In genomic region chr19:40687525-40688016, GRCh38 we compare ENCODE assay signal across 1 cellular context.
TF ChIP-seq lines count a peak whose summit lies in the region.

No MANE protein-coding gene starts in this region.

TF ChIP-seq in K562, 482 proteins besides CTCF, POLR2A, EP300 and RAD21 (continued from another document and continues in another):
- TF ChIP-seq ARID4B (CRISPR knock-in tag; IDR thresholded peaks at IDR 0.05) (no peak), ZFP30 (CRISPR knock-in tag; IDR thresholded peaks at IDR 0.05; ENCODE audit: borderline replicate concordance) (no peak), ESRRB (CRISPR knock-in tag; IDR thresholded peaks at IDR 0.05; ENCODE audit: borderline replicate concordance) (no peak), POU5F1 (IDR thresholded peaks at IDR 0.05; ENCODE audit: borderline replicate concordance, low read depth, low read length, partially characterized antibody) (no peak), NONO (IDR thresholded peaks at IDR 0.05; ENCODE audit: low read depth in 2 of 2, low read length in 1 of 2) (no peak), HEY1 (CRISPR knock-in tag; IDR thresholded peaks at IDR 0.05; ENCODE audit: borderline replicate concordance) (no peak), PCBP2 (IDR thresholded peaks at IDR 0.05; ENCODE audit: low read depth, low read length, poor library complexity, severe bottlenecking) (no peak), CBX5 (IDR thresholded peaks at IDR 0.05; ENCODE audit: borderline replicate concordance, low read depth) (no peak), ZNF282 (CRISPR knock-in tag; IDR thresholded peaks at IDR 0.05) (no peak), ZNF134 (CRISPR knock-in tag; conservative IDR thresholded peaks at IDR 0.05) (no peak), SMARCE1 (IDR thresholded peaks at IDR 0.05) (peak; percentile 45; the same call in 1 of the 2 replicates), MEIS2 (IDR thresholded peaks at IDR 0.05; ENCODE audit: partially characterized antibody) (peak; percentile 49), ZNF354B (CRISPR knock-in tag; IDR thresholded peaks at IDR 0.05) (no peak), CBFA2T2 (conservative IDR thresholded peaks at IDR 0.05) (peak; percentile 64), ZNF592 (IDR thresholded peaks at IDR 0.05) (peak; percentile 69; the same call in 1 of the 2 replicates), MAFF (IDR thresholded peaks at IDR 0.05; ENCODE audit: low read length) (no peak), XRCC4 (IDR thresholded peaks at IDR 0.05; ENCODE audit: extremely low read depth, insufficient read depth, insufficient read length) (no peak), TOE1 (IDR thresholded peaks at IDR 0.05; ENCODE audit: borderline replicate concordance) (peak; percentile 93), TOE1 (CRISPR knock-in tag; IDR thresholded peaks at IDR 0.05; ENCODE audit: borderline replicate concordance, low read depth) (no peak), ARHGAP35 (IDR thresholded peaks at IDR 0.05; ENCODE audit: partially characterized antibody) (no peak), ZNF436 (CRISPR knock-in tag; IDR thresholded peaks at IDR 0.05) (no peak), RBM15 (IDR thresholded peaks at IDR 0.05; ENCODE audit: insufficient read depth, low read length) (no peak), CREB1 (IDR thresholded peaks at IDR 0.05) (peak; percentile 66; the same call in 1 of the 2 replicates), CREB1 (CRISPR knock-in tag; IDR thresholded peaks at IDR 0.05) (peak; percentile 88), MXD1 (CRISPR knock-in tag; IDR thresholded peaks at IDR 0.05; ENCODE audit: borderline replicate concordance, poor library complexity, severe bottlenecking) (no peak), DDX20 (tag; IDR thresholded peaks at IDR 0.05; ENCODE audit: low read depth) (no peak), RFX1 (IDR thresholded peaks at IDR 0.05) (no peak), ZNF57 (CRISPR knock-in tag; IDR thresholded peaks at IDR 0.05) (no peak), FOS (IDR thresholded peaks at IDR 0.05; ENCODE audit: extremely low read depth, insufficient read length) (no peak), TRIM28 (IDR thresholded peaks at IDR 0.05) (no peak), CBX3 (IDR thresholded peaks at IDR 0.05; ENCODE audit: borderline replicate concordance in 1 of 2, low read length in 2 of 2) (0 out of 3 replicates have a peak, but pooled peaks of 1 of the 2 experiments have one; percentile 17), ZEB2 (IDR thresholded peaks at IDR 0.05) (no peak), ZBTB49 (CRISPR knock-in tag; IDR thresholded peaks at IDR 0.05; ENCODE audit: borderline replicate concordance) (no peak), ATF1 (CRISPR knock-in tag; IDR thresholded peaks at IDR 0.05) (0 out of 2 replicates have a peak, but pooled peaks have one; percentile 4), ATF1 (tag; IDR thresholded peaks at IDR 0.05) (peak; percentile 96), GATAD2A (IDR thresholded peaks at IDR 0.05) (no peak), MEF2D (tag; conservative IDR thresholded peaks at IDR 0.05; ENCODE audit: low read depth) (0 out of 2 replicates have a peak, but pooled peaks have one; percentile 33), CAMTA2 (CRISPR knock-in tag; conservative IDR thresholded peaks at IDR 0.05) (no peak), CBFA2T3 (IDR thresholded peaks at IDR 0.05) (no peak), PHTF2 (CRISPR knock-in tag; IDR thresholded peaks at IDR 0.05) (no peak), THRAP3 (IDR thresholded peaks at IDR 0.05; ENCODE audit: borderline replicate concordance) (no peak), ETV1 (tag; conservative IDR thresholded peaks at IDR 0.05; ENCODE audit: low read depth) (no peak), ZNF384 (IDR thresholded peaks at IDR 0.05; ENCODE audit: low read depth, low read length) (no peak), YBX1 (IDR thresholded peaks at IDR 0.05) (no peak), STAG1 (CRISPR knock-in tag; IDR thresholded peaks at IDR 0.05; ENCODE audit: borderline replicate concordance) (no peak), THAP12 (CRISPR knock-in tag; IDR thresholded peaks at IDR 0.05) (no peak), RBM14 (IDR thresholded peaks at IDR 0.05; ENCODE audit: borderline replicate concordance, insufficient read depth, low read depth, low read length) (no peak), EGR1 (conservative IDR thresholded peaks at IDR 0.05) (no peak; the same call in 1 of the 2 replicates), RCOR1 (IDR thresholded peaks at IDR 0.05; ENCODE audit: borderline replicate concordance in 1 of 2, low read depth in 2 of 2, low read length in 2 of 2) (0 out of 4 replicates have a peak, but pooled peaks of 1 of the 2 experiments have one; percentile 5), E2F3 (CRISPR knock-in tag; IDR thresholded peaks at IDR 0.05) (no peak), NRF1 (conservative IDR thresholded peaks at IDR 0.05 in 1 of 2, IDR thresholded peaks at IDR 0.05 in 1 of 2) (peak; percentile 92 to 93), ESRRA (IDR thresholded peaks at IDR 0.05; ENCODE audit: borderline replicate concordance, low read depth) (no peak), ZNF217 (CRISPR knock-in tag; IDR thresholded peaks at IDR 0.05) (no peak)
- TF ChIP-seq, protein P1, sequence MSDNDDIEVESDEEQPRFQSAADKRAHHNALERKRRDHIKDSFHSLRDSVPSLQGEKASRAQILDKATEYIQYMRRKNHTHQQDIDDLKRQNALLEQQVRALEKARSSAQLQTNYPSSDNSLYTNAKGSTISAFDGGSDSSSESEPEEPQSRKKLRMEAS (CRISPR knock-in tag; IDR thresholded peaks at IDR 0.05), result peak; percentile 88
- TF ChIP-seq, protein P2, sequence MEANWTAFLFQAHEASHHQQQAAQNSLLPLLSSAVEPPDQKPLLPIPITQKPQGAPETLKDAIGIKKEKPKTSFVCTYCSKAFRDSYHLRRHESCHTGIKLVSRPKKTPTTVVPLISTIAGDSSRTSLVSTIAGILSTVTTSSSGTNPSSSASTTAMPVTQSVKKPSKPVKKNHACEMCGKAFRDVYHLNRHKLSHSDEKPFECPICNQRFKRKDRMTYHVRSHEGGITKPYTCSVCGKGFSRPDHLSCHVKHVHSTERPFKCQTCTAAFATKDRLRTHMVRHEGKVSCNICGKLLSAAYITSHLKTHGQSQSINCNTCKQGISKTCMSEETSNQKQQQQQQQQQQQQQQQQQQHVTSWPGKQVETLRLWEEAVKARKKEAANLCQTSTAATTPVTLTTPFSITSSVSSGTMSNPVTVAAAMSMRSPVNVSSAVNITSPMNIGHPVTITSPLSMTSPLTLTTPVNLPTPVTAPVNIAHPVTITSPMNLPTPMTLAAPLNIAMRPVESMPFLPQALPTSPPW (CRISPR knock-in tag; IDR thresholded peaks at IDR 0.05), result peak; percentile 24; the same call in 1 of the 2 replicates
- TF ChIP-seq, protein P3, sequence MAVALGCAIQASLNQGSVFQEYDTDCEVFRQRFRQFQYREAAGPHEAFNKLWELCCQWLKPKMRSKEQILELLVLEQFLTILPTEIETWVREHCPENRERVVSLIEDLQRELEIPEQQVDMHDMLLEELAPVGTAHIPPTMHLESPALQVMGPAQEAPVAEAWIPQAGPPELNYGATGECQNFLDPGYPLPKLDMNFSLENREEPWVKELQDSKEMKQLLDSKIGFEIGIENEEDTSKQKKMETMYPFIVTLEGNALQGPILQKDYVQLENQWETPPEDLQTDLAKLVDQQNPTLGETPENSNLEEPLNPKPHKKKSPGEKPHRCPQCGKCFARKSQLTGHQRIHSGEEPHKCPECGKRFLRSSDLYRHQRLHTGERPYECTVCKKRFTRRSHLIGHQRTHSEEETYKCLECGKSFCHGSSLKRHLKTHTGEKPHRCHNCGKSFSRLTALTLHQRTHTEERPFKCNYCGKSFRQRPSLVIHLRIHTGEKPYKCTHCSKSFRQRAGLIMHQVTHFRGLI (CRISPR knock-in tag; IDR thresholded peaks at IDR 0.05), result no peak
